30 cellular contexts compared by ENCODE assay signal in the genomic region with DNA sequence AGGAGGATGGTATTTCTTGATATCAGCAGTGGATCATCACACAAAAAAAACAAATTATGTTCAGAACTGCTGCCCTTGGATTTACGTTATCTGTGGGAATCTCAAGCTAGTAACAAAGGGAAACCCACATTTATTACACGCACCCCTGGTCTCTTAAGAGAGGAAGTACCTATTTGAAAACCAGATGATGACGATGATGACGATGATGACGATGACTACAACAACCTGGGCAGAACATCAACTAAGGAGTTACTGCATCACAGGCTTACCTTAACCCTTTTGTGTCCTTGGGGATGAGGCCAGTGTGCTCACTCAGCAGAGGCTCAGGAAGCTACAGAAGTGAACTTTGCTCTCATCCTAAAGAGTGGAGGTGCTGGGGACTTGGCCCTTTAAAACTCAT.
A peak's percentile ranks its signal among the peaks of the same experiment; 100 is the strongest.
DNase-seq lines count a peak whose midpoint lies in the region; ATAC-seq, FAIRE-seq and TF ChIP-seq lines count a peak whose summit lies in the region.
"Had no signal": no experiment of that assay in that cellular context is flagged by ENCODE, and none has a peak within 500 bp of the region (broad histone marks: within the 10 kb centered on the region; RNA-seq: fewer than 3 reads in every experiment).

No MANE protein-coding gene starts in this region.

- TF ChIP-seq RAD21 in HepG2 (CRISPR knock-in tag; IDR thresholded peaks at IDR 0.05): no peak

- no peak overlapping the region for H4K91ac ChIP-seq in trophoblast cell (ENCODE audit: low read depth, low read length)

- no peaks in the 10 kb centered on the region for H3K4me1 Mint-ChIP-seq in GM23338
- no peaks in the 10 kb centered on the region for H3K4me1 Mint-ChIP-seq in naive thymus-derived CD8-positive, alpha-beta T cell
- H3K4me1 Mint-ChIP-seq: activated naive CD8-positive, alpha-beta T cell treated with anti-CD3 and anti-CD28 coated beads for 36 hours; immature natural killer cell had no signal

- H3F3A ChIP-seq in GM23338 (replicated peaks; ENCODE audit: low read depth): no peaks in the 10 kb centered on the region

- H3K9me3 ChIP-seq in HepG2 (ENCODE audit: low read length) (no peaks in the 10 kb centered on the region), right lobe of liver (no peaks in the 10 kb centered on the region), trophoblast cell (ENCODE audit: insufficient read depth, low read depth, low read length) (no peaks in the 10 kb centered on the region), prostate gland (no peaks in the 10 kb centered on the region)
- H3K9me3 ChIP-seq: ascending aorta, esophagus squamous epithelium, left ventricle myocardium inferior, upper lobe of right lung had no signal

- H2AK5ac ChIP-seq in trophoblast cell (ENCODE audit: low read length): no peak overlapping the region

- in situ Hi-C loops in HepG2 (cut with HindIII; ENCODE audit: extremely low pct_ligation_motif_present, low pct_unique_long_range_greater_than_20kb): no loop called here

- no peak overlapping the region for H4K12ac ChIP-seq in trophoblast cell (ENCODE audit: low read depth, low read length)

- peaks cover 4% of the 10 kb centered on the region; the same call in 1 of the 2 replicates for H3K9me2 ChIP-seq in GM23338 (ENCODE audit: insufficient read depth)

- CTCF ChIA-PET in HepG2 (lab: Yijun Ruan, JAX; ENCODE audit: low intra/inter-chr PET ratio, low total read pairs): no interaction called here

- no peaks in the 10 kb centered on the region for H3K79me1 ChIP-seq in trophoblast cell (ENCODE audit: low read length)

- TF ChIP-seq EP300 in HepG2 (IDR thresholded peaks at IDR 0.05; ENCODE audit: low read depth in 2 of 2, low read length in 2 of 2) (no peak), HepG2 (CRISPR knock-in tag; IDR thresholded peaks at IDR 0.05; ENCODE audit: borderline replicate concordance) (no peak)

- H3K23ac ChIP-seq in trophoblast cell (ENCODE audit: low read length): no peak overlapping the region

- H3K9me3 Mint-ChIP-seq in GM23338: peaks cover 3% of the 10 kb centered on the region; the same call in 1 of the 3 replicates
- peaks cover 0 to 3% (median 0%) of the 10 kb centered on the region in 9 donors for H3K9me3 Mint-ChIP-seq in naive thymus-derived CD8-positive, alpha-beta T cell
- H3K9me3 Mint-ChIP-seq: activated T-helper 2 cell treated with anti-CD3 and anti-CD28 coated beads, Interferon-gamma antibody, Interleukin-2, Interleukin-4, amounts not matched to agents 10 μg/mL and 5 μg/mL and 100 μg/mL, durations not matched to agents 14 hours and 24 hours and 36 hours; dendritic cell treated with granulocyte-macrophage colony-stimulating factor and Interleukin-4, amounts not matched to agents 40 ng/mL and 50 ng/mL, for 4 days; T-helper 2 cell treated with Interferon-gamma antibody and Interleukin-4, amounts not matched to agents 5 μg/mL and 100 μg/mL, for 36 hours had no signal

- H3K4me3 ChIP-seq in HepG2 (replicated peaks in 1 of 3; ENCODE audit: insufficient read depth in 1 of 3, low read depth in 2 of 3, low read length in 3 of 3): no peak overlapping the region
- H3K4me3 ChIP-seq in right lobe of liver: no peak overlapping the region
- H3K4me3 ChIP-seq in GM23338: no peak overlapping the region
- peak overlapping the region; percentile 45 for H3K4me3 ChIP-seq in trophoblast cell (ENCODE audit: low read depth, low read length)
- no peak overlapping the region for H3K4me3 ChIP-seq in prostate gland
- H3K4me3 ChIP-seq: ascending aorta, esophagus squamous epithelium, left ventricle myocardium inferior, upper lobe of right lung had no signal

- H2BK5ac ChIP-seq in trophoblast cell (ENCODE audit: low read depth, low read length, poor library complexity): no peak overlapping the region

- H3K27ac Mint-ChIP-seq in GM23338: no peak overlapping the region
- no peak overlapping the region for H3K27ac Mint-ChIP-seq in naive thymus-derived CD8-positive, alpha-beta T cell
- H3K27ac Mint-ChIP-seq: activated naive CD8-positive, alpha-beta T cell treated with anti-CD3 and anti-CD28 coated beads for 36 hours; activated T-helper 2 cell treated with anti-CD3 and anti-CD28 coated beads, Interferon-gamma antibody, Interleukin-2, Interleukin-4, amounts not matched to agents 10 μg/mL and 5 μg/mL and 100 μg/mL, durations not matched to agents 14 hours and 24 hours and 36 hours; dendritic cell treated with granulocyte-macrophage colony-stimulating factor and Interleukin-4, amounts not matched to agents 40 ng/mL and 50 ng/mL, for 4 days; immature natural killer cell; mesothelial cell of epicardium; naive thymus-derived CD4-positive, alpha-beta T cell; T-helper 2 cell treated with Interferon-gamma antibody and Interleukin-4, amounts not matched to agents 5 μg/mL and 100 μg/mL, for 36 hours had no signal

- no peak overlapping the region for H4K8ac ChIP-seq in trophoblast cell (ENCODE audit: low read depth, low read length)

- no peaks in the 10 kb centered on the region for H3K36me3 Mint-ChIP-seq in GM23338 (ENCODE audit: low read depth)
- H3K36me3 Mint-ChIP-seq in naive thymus-derived CD8-positive, alpha-beta T cell: no peaks in the 10 kb centered on the region
- H3K36me3 Mint-ChIP-seq: immature natural killer cell; mesothelial cell of epicardium; naive thymus-derived CD4-positive, alpha-beta T cell had no signal

- 16% methylated on average over 5 of the region's 5 CpGs for WGBS in HepG2 (ENCODE audit: low lambda C conversion rate)
- 81% methylated on average over 5 of the region's 5 CpGs for WGBS in right lobe of liver (ENCODE audit: insufficient coverage, low coverage, low lambda C conversion rate, missing lambda C conversion rate)
- WGBS in trophoblast cell (ENCODE audit: extremely low coverage, insufficient coverage, insufficient read length): no CpG with 5 or more reads among the region's 5 CpGs
- WGBS in prostate gland: 52% methylated on average over 5 of the region's 5 CpGs

- FAIRE-seq in HepG2 (lab: Jason Lieb, UNC) (no peak), HTR-8/SVneo (lab: Jason Lieb, UNC) (no peak)
- FAIRE-seq: frontal cortex, small intestine had no signal

- H3K27me3 Mint-ChIP-seq in GM23338 (ENCODE audit: insufficient read depth, low read depth, poor library complexity): no peaks in the 10 kb centered on the region
- H3K27me3 Mint-ChIP-seq in naive thymus-derived CD8-positive, alpha-beta T cell: peaks cover 0 to 17% (median 0%) of the 10 kb centered on the region in 5 donors
- H3K27me3 Mint-ChIP-seq: dendritic cell treated with granulocyte-macrophage colony-stimulating factor and Interleukin-4, amounts not matched to agents 40 ng/mL and 50 ng/mL, for 4 days had no signal

- no TSS peak for BruUV-seq in HepG2 (replicated peaks; lab: Mats Ljungman, UMichigan)

- intact Hi-C loops in HepG2 (cut with micrococcal nuclease; ENCODE audit: unreplicated experiment) (no loop called here), right lobe of liver (cut with DNase I) (no loop called here), prostate gland (cut with DNase I) (no loop called here)

- DNase-seq in HepG2 (ENCODE audit: low spot score) (no peak), right lobe of liver (no peak), GM23338 (ENCODE audit: low spot score) (no peak), trophoblast cell (no peak), HTR-8/SVneo (ENCODE audit: insufficient read length, low spot score) (no peak), prostate gland (ENCODE audit: low spot score) (no peak)
- DNase-seq in naive thymus-derived CD8-positive, alpha-beta T cell: no peak
- DNase-seq: activated naive CD8-positive, alpha-beta T cell treated with anti-CD3 and anti-CD28 coated beads for 36 hours; central memory CD4-positive, alpha-beta T cell; esophagus squamous epithelium; H7; hippocampal formation; immature natural killer cell; left ventricle myocardium inferior; naive thymus-derived CD4-positive, alpha-beta T cell; NCI-H1417; NCI-H82; OCI-M1; small intestine; stimulated activated CD4-positive, alpha-beta T cell treated with anti-CD3 and anti-CD28 coated beads, Interleukin-1b, Interleukin-23, amount 100 ng/mL, for 48 hours; upper lobe of right lung had no signal

- H3K4ac ChIP-seq in trophoblast cell (ENCODE audit: low read depth, low read length): no peak overlapping the region

- H3K36me3 ChIP-seq in HepG2 (replicated peaks in 1 of 2; ENCODE audit: control insufficient read depth in 1 of 2, insufficient read depth in 2 of 2, low read length in 2 of 2) (no peaks in the 10 kb centered on the region), right lobe of liver (no peaks in the 10 kb centered on the region), GM23338 (ENCODE audit: insufficient read depth) (no peaks in the 10 kb centered on the region), trophoblast cell (ENCODE audit: control insufficient read depth in 1 of 2, insufficient read depth in 2 of 2, low read length in 2 of 2) (no peaks in the 10 kb centered on the region), prostate gland (no peaks in the 10 kb centered on the region)
- H3K36me3 ChIP-seq: ascending aorta, esophagus squamous epithelium, left ventricle myocardium inferior, upper lobe of right lung had no signal

- no peak overlapping the region for H3K9ac ChIP-seq in HepG2 (ENCODE audit: insufficient read depth, low read depth, low read length)
- no peak overlapping the region for H3K9ac ChIP-seq in trophoblast cell (ENCODE audit: low read length)

- no peak overlapping the region for H2BK12ac ChIP-seq in trophoblast cell (ENCODE audit: low read length)

- H3K79me2 ChIP-seq in HepG2 (ENCODE audit: insufficient read depth, low read length): no peaks in the 10 kb centered on the region
- H3K79me2 ChIP-seq in GM23338 (replicated peaks; ENCODE audit: insufficient read depth): no peaks in the 10 kb centered on the region
- H3K79me2 ChIP-seq in trophoblast cell (ENCODE audit: control insufficient read depth, insufficient read depth, low read length, poor library complexity): no peaks in the 10 kb centered on the region

- H3K27me3 ChIP-seq in HepG2 (ENCODE audit: control insufficient read depth in 1 of 2, insufficient read depth in 2 of 2, low read length in 2 of 2) (no peaks in the 10 kb centered on the region), right lobe of liver (no peaks in the 10 kb centered on the region), GM23338 (ENCODE audit: insufficient read depth) (no peaks in the 10 kb centered on the region), trophoblast cell (ENCODE audit: insufficient read depth, low read length) (no peaks in the 10 kb centered on the region), prostate gland (replicated peaks; ENCODE audit: insufficient read depth) (no peaks in the 10 kb centered on the region)
- H3K27me3 ChIP-seq: ascending aorta, esophagus squamous epithelium, upper lobe of right lung had no signal

- H4K20me1 ChIP-seq in HepG2 (ENCODE audit: insufficient read depth, low read length) (no peaks in the 10 kb centered on the region), GM23338 (replicated peaks; ENCODE audit: insufficient read depth) (no peaks in the 10 kb centered on the region)

- no peak overlapping the region for H3K4me2 ChIP-seq in HepG2 (ENCODE audit: low read depth, low read length)
- no peak overlapping the region for H3K4me2 ChIP-seq in GM23338
- no peak overlapping the region for H3K4me2 ChIP-seq in trophoblast cell (ENCODE audit: low read length)

- no peak overlapping the region for H3K14ac ChIP-seq in trophoblast cell (ENCODE audit: low read length)

- POLR2A ChIA-PET in HepG2 (lab: Yijun Ruan, JAX): no interaction called here
- POLR2A ChIA-PET in naive thymus-derived CD8-positive, alpha-beta T cell (lab: Charles Lee): no interaction called here

- H2AFZ ChIP-seq in HepG2 (ENCODE audit: low read length): no peak overlapping the region
- peak overlapping the region; percentile 43; the same call in 1 of the 2 replicates for H2AFZ ChIP-seq in GM23338
- no peak overlapping the region for H2AFZ ChIP-seq in trophoblast cell (ENCODE audit: insufficient read depth, low read length, poor library complexity)

- H3K4me3 Mint-ChIP-seq in GM23338: no peak overlapping the region
- H3K4me3 Mint-ChIP-seq in naive thymus-derived CD8-positive, alpha-beta T cell: no peak overlapping the region
- H3K4me3 Mint-ChIP-seq: activated naive CD8-positive, alpha-beta T cell treated with anti-CD3 and anti-CD28 coated beads for 36 hours; dendritic cell treated with granulocyte-macrophage colony-stimulating factor and Interleukin-4, amounts not matched to agents 40 ng/mL and 50 ng/mL, for 4 days; immature natural killer cell; mesothelial cell of epicardium; naive thymus-derived CD4-positive, alpha-beta T cell; T-helper 2 cell treated with Interferon-gamma antibody and Interleukin-4, amounts not matched to agents 5 μg/mL and 100 μg/mL, for 36 hours had no signal

- no peak overlapping the region for H2BK120ac ChIP-seq in trophoblast cell (ENCODE audit: insufficient read depth, low read length, poor library complexity)

- TF ChIP-seq POLR2A in HepG2 (IDR thresholded peaks at IDR 0.05; ENCODE audit: insufficient read depth in 1 of 2, low read depth in 2 of 2, low read length in 2 of 2) (no peak), right lobe of liver (IDR thresholded peaks at IDR 0.05) (no peak), prostate gland (IDR thresholded peaks at IDR 0.05) (no peak)

- TF ChIP-seq CTCF in HepG2 (CRISPR knock-in tag; IDR thresholded peaks at IDR 0.05) (no peak), right lobe of liver (IDR thresholded peaks at IDR 0.05) (no peak), GM23338 (conservative IDR thresholded peaks at IDR 0.05; ENCODE audit: low read depth in 2 of 2) (no peak), prostate gland (IDR thresholded peaks at IDR 0.05) (no peak)

- H3K27ac ChIP-seq in HepG2 (ENCODE audit: extremely low read length, insufficient read depth, low read length): no peak overlapping the region
- H3K27ac ChIP-seq in right lobe of liver: no peak overlapping the region
- H3K27ac ChIP-seq in GM23338 (ENCODE audit: low read depth): no peak overlapping the region
- no peak overlapping the region for H3K27ac ChIP-seq in trophoblast cell (ENCODE audit: low read depth, low read length)
- H3K27ac ChIP-seq in prostate gland: no peak overlapping the region
- H3K27ac ChIP-seq: 22Rv1, ascending aorta, esophagus squamous epithelium, left ventricle myocardium inferior, upper lobe of right lung, VCaP had no signal

- H3K4me1 ChIP-seq in HepG2 (ENCODE audit: insufficient read depth, low read length) (no peaks in the 10 kb centered on the region), right lobe of liver (no peaks in the 10 kb centered on the region), GM23338 (ENCODE audit: insufficient read depth) (no peaks in the 10 kb centered on the region), trophoblast cell (ENCODE audit: control insufficient read depth in 1 of 2, insufficient read depth in 2 of 2, low read length in 2 of 2) (peaks cover 0 to 2% of the 10 kb centered on the region in 2 experiments), prostate gland (replicated peaks) (no peaks in the 10 kb centered on the region)
- H3K4me1 ChIP-seq: ascending aorta, esophagus squamous epithelium, left ventricle myocardium inferior, upper lobe of right lung had no signal

- no peak for ATAC-seq in HepG2
- no peak for ATAC-seq in right lobe of liver
- ATAC-seq in GM23338: no peak
- ATAC-seq in HG03432 (IDR thresholded peaks at IDR 0.05; ENCODE audit: unreplicated experiment): peak; percentile 20
- no peak for ATAC-seq in naive thymus-derived CD8-positive, alpha-beta T cell
- ATAC-seq: naive thymus-derived CD4-positive, alpha-beta T cell; upper lobe of right lung had no signal

- H3K18ac ChIP-seq in trophoblast cell (ENCODE audit: low read length): no peak overlapping the region
